In the genomic region with DNA sequence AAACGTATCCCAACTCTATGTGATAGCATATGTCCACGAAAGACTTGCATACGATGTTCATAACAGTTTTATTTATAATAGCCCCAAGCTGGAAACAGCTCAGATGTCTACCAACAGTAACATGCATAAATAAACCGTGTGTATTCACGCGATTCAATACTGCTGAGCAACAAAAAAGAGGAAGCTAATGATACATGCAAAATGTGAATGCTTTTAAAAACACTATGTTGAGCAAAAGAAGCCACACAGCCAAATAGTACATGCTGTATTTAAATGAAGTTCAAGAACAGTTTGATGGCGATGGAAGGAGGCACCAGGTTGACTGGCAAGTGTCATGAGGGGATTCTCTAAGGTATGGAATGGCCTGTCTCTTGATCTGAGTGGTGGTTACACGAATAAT, we compare ENCODE assay signal across 1 cellular context.
TF ChIP-seq lines count a peak whose summit lies in the region.

No MANE protein-coding gene starts in this region.

TF ChIP-seq in GM12878, 131 proteins besides CTCF, POLR2A, EP300 and RAD21:
- TF ChIP-seq, protein P1, sequence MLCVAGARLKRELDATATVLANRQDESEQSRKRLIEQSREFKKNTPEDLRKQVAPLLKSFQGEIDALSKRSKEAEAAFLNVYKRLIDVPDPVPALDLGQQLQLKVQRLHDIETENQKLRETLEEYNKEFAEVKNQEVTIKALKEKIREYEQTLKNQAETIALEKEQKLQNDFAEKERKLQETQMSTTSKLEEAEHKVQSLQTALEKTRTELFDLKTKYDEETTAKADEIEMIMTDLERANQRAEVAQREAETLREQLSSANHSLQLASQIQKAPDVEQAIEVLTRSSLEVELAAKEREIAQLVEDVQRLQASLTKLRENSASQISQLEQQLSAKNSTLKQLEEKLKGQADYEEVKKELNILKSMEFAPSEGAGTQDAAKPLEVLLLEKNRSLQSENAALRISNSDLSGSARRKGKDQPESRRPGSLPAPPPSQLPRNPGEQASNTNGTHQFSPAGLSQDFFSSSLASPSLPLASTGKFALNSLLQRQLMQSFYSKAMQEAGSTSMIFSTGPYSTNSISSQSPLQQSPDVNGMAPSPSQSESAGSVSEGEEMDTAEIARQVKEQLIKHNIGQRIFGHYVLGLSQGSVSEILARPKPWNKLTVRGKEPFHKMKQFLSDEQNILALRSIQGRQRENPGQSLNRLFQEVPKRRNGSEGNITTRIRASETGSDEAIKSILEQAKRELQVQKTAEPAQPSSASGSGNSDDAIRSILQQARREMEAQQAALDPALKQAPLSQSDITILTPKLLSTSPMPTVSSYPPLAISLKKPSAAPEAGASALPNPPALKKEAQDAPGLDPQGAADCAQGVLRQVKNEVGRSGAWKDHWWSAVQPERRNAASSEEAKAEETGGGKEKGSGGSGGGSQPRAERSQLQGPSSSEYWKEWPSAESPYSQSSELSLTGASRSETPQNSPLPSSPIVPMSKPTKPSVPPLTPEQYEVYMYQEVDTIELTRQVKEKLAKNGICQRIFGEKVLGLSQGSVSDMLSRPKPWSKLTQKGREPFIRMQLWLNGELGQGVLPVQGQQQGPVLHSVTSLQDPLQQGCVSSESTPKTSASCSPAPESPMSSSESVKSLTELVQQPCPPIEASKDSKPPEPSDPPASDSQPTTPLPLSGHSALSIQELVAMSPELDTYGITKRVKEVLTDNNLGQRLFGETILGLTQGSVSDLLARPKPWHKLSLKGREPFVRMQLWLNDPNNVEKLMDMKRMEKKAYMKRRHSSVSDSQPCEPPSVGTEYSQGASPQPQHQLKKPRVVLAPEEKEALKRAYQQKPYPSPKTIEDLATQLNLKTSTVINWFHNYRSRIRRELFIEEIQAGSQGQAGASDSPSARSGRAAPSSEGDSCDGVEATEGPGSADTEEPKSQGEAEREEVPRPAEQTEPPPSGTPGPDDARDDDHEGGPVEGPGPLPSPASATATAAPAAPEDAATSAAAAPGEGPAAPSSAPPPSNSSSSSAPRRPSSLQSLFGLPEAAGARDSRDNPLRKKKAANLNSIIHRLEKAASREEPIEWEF (IDR thresholded peaks at IDR 0.05; ENCODE audit: insufficient replicate concordance, low read depth, low read length): no peak
- no peak for TF ChIP-seq POLR2AphosphoS2 (IDR thresholded peaks at IDR 0.05; ENCODE audit: low read depth, low read length)
- TF ChIP-seq MEF2B (IDR thresholded peaks at IDR 0.05; ENCODE audit: partially characterized antibody, poor library complexity, severe bottlenecking): no peak
- TF ChIP-seq, protein P2, sequence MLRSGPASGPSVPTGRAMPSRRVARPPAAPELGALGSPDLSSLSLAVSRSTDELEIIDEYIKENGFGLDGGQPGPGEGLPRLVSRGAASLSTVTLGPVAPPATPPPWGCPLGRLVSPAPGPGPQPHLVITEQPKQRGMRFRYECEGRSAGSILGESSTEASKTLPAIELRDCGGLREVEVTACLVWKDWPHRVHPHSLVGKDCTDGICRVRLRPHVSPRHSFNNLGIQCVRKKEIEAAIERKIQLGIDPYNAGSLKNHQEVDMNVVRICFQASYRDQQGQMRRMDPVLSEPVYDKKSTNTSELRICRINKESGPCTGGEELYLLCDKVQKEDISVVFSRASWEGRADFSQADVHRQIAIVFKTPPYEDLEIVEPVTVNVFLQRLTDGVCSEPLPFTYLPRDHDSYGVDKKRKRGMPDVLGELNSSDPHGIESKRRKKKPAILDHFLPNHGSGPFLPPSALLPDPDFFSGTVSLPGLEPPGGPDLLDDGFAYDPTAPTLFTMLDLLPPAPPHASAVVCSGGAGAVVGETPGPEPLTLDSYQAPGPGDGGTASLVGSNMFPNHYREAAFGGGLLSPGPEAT (IDR thresholded peaks at IDR 0.05; ENCODE audit: low read depth): no peak
- TF ChIP-seq LARP7 (IDR thresholded peaks at IDR 0.05): no peak
- no peak for TF ChIP-seq FOXM1 (IDR thresholded peaks at IDR 0.05; ENCODE audit: low read depth, low read length)
- TF ChIP-seq, protein P3, sequence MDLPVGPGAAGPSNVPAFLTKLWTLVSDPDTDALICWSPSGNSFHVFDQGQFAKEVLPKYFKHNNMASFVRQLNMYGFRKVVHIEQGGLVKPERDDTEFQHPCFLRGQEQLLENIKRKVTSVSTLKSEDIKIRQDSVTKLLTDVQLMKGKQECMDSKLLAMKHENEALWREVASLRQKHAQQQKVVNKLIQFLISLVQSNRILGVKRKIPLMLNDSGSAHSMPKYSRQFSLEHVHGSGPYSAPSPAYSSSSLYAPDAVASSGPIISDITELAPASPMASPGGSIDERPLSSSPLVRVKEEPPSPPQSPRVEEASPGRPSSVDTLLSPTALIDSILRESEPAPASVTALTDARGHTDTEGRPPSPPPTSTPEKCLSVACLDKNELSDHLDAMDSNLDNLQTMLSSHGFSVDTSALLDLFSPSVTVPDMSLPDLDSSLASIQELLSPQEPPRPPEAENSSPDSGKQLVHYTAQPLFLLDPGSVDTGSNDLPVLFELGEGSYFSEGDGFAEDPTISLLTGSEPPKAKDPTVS (IDR thresholded peaks at IDR 0.05; ENCODE audit: low read depth, low read length): no peak
- no peak for TF ChIP-seq SP1 (IDR thresholded peaks at IDR 0.05; ENCODE audit: low read depth, low read length)
- TF ChIP-seq SUPT20H (IDR thresholded peaks at IDR 0.05; ENCODE audit: borderline replicate concordance, control insufficient read depth, low read depth, low read length): no peak
- no peak for TF ChIP-seq ZSCAN29 (IDR thresholded peaks at IDR 0.05)
- TF ChIP-seq, protein P4, sequence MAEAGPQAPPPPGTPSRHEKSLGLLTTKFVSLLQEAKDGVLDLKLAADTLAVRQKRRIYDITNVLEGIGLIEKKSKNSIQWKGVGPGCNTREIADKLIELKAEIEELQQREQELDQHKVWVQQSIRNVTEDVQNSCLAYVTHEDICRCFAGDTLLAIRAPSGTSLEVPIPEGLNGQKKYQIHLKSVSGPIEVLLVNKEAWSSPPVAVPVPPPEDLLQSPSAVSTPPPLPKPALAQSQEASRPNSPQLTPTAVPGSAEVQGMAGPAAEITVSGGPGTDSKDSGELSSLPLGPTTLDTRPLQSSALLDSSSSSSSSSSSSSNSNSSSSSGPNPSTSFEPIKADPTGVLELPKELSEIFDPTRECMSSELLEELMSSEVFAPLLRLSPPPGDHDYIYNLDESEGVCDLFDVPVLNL (IDR thresholded peaks at IDR 0.05; ENCODE audit: low read depth, low read length): no peak
- no peak for TF ChIP-seq FOS (IDR thresholded peaks at IDR 0.05; ENCODE audit: borderline replicate concordance, extremely low read depth, insufficient read length)
- no peak for TF ChIP-seq HDAC2 (IDR thresholded peaks at IDR 0.05)
- TF ChIP-seq, protein P5, sequence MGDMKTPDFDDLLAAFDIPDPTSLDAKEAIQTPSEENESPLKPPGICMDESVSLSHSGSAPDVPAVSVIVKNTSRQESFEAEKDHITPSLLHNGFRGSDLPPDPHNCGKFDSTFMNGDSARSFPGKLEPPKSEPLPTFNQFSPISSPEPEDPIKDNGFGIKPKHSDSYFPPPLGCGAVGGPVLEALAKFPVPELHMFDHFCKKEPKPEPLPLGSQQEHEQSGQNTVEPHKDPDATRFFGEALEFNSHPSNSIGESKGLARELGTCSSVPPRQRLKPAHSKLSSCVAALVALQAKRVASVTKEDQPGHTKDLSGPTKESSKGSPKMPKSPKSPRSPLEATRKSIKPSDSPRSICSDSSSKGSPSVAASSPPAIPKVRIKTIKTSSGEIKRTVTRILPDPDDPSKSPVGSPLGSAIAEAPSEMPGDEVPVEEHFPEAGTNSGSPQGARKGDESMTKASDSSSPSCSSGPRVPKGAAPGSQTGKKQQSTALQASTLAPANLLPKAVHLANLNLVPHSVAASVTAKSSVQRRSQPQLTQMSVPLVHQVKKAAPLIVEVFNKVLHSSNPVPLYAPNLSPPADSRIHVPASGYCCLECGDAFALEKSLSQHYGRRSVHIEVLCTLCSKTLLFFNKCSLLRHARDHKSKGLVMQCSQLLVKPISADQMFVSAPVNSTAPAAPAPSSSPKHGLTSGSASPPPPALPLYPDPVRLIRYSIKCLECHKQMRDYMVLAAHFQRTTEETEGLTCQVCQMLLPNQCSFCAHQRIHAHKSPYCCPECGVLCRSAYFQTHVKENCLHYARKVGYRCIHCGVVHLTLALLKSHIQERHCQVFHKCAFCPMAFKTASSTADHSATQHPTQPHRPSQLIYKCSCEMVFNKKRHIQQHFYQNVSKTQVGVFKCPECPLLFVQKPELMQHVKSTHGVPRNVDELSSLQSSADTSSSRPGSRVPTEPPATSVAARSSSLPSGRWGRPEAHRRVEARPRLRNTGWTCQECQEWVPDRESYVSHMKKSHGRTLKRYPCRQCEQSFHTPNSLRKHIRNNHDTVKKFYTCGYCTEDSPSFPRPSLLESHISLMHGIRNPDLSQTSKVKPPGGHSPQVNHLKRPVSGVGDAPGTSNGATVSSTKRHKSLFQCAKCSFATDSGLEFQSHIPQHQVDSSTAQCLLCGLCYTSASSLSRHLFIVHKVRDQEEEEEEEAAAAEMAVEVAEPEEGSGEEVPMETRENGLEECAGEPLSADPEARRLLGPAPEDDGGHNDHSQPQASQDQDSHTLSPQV (IDR thresholded peaks at IDR 0.05): no peak
- TF ChIP-seq, protein P6, sequence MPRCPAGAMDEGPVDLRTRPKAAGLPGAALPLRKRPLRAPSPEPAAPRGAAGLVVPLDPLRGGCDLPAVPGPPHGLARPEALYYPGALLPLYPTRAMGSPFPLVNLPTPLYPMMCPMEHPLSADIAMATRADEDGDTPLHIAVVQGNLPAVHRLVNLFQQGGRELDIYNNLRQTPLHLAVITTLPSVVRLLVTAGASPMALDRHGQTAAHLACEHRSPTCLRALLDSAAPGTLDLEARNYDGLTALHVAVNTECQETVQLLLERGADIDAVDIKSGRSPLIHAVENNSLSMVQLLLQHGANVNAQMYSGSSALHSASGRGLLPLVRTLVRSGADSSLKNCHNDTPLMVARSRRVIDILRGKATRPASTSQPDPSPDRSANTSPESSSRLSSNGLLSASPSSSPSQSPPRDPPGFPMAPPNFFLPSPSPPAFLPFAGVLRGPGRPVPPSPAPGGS (IDR thresholded peaks at IDR 0.05; ENCODE audit: borderline replicate concordance, insufficient read depth, low read depth, low read length, poor library complexity, severe bottlenecking): no peak
- TF ChIP-seq TCF12 (IDR thresholded peaks at IDR 0.05; ENCODE audit: low read depth, low read length): no peak
- TF ChIP-seq, protein P7, sequence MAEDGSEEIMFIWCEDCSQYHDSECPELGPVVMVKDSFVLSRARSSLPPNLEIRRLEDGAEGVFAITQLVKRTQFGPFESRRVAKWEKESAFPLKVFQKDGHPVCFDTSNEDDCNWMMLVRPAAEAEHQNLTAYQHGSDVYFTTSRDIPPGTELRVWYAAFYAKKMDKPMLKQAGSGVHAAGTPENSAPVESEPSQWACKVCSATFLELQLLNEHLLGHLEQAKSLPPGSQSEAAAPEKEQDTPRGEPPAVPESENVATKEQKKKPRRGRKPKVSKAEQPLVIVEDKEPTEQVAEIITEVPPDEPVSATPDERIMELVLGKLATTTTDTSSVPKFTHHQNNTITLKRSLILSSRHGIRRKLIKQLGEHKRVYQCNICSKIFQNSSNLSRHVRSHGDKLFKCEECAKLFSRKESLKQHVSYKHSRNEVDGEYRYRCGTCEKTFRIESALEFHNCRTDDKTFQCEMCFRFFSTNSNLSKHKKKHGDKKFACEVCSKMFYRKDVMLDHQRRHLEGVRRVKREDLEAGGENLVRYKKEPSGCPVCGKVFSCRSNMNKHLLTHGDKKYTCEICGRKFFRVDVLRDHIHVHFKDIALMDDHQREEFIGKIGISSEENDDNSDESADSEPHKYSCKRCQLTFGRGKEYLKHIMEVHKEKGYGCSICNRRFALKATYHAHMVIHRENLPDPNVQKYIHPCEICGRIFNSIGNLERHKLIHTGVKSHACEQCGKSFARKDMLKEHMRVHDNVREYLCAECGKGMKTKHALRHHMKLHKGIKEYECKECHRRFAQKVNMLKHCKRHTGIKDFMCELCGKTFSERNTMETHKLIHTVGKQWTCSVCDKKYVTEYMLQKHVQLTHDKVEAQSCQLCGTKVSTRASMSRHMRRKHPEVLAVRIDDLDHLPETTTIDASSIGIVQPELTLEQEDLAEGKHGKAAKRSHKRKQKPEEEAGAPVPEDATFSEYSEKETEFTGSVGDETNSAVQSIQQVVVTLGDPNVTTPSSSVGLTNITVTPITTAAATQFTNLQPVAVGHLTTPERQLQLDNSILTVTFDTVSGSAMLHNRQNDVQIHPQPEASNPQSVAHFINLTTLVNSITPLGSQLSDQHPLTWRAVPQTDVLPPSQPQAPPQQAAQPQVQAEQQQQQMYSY (CRISPR knock-in tag; IDR thresholded peaks at IDR 0.05): no peak
- no peak for TF ChIP-seq KDM1A (IDR thresholded peaks at IDR 0.05; ENCODE audit: borderline replicate concordance)
- no peak for TF ChIP-seq EZH2 (IDR thresholded peaks at IDR 0.05; ENCODE audit: borderline replicate concordance, control insufficient read depth, low read depth, low read length)
- TF ChIP-seq IRF4 (IDR thresholded peaks at IDR 0.05; ENCODE audit: low read depth, low read length): no peak
